Comparison of ENCODE assay signal across 1 cellular context in the genomic region with DNA sequence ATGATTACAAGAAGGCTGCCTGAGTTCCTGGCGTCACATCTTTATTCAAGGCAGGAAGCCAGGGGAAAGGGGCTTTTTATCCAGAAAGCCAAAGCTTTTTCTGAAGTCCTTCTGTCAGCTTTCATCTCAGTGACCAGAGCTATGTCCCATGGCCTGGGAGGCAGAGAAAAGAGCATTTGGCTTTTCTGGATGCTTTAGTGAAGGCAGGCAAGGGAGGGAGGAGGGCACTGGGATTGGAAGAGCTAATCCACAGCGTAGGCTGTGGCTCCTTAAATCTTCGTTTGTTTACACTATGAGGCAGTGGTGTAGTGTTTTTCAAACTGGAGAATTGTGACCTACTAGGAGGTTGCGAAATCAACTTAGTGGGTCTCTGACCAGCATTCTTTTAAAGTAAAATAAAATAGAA.
TF ChIP-seq lines count a peak whose summit lies in the region.

No MANE protein-coding gene starts in this region.

TF ChIP-seq in GM23338, 12 proteins besides CTCF, POLR2A, EP300 and RAD21 (continued from another document):
- TF ChIP-seq, protein P1, sequence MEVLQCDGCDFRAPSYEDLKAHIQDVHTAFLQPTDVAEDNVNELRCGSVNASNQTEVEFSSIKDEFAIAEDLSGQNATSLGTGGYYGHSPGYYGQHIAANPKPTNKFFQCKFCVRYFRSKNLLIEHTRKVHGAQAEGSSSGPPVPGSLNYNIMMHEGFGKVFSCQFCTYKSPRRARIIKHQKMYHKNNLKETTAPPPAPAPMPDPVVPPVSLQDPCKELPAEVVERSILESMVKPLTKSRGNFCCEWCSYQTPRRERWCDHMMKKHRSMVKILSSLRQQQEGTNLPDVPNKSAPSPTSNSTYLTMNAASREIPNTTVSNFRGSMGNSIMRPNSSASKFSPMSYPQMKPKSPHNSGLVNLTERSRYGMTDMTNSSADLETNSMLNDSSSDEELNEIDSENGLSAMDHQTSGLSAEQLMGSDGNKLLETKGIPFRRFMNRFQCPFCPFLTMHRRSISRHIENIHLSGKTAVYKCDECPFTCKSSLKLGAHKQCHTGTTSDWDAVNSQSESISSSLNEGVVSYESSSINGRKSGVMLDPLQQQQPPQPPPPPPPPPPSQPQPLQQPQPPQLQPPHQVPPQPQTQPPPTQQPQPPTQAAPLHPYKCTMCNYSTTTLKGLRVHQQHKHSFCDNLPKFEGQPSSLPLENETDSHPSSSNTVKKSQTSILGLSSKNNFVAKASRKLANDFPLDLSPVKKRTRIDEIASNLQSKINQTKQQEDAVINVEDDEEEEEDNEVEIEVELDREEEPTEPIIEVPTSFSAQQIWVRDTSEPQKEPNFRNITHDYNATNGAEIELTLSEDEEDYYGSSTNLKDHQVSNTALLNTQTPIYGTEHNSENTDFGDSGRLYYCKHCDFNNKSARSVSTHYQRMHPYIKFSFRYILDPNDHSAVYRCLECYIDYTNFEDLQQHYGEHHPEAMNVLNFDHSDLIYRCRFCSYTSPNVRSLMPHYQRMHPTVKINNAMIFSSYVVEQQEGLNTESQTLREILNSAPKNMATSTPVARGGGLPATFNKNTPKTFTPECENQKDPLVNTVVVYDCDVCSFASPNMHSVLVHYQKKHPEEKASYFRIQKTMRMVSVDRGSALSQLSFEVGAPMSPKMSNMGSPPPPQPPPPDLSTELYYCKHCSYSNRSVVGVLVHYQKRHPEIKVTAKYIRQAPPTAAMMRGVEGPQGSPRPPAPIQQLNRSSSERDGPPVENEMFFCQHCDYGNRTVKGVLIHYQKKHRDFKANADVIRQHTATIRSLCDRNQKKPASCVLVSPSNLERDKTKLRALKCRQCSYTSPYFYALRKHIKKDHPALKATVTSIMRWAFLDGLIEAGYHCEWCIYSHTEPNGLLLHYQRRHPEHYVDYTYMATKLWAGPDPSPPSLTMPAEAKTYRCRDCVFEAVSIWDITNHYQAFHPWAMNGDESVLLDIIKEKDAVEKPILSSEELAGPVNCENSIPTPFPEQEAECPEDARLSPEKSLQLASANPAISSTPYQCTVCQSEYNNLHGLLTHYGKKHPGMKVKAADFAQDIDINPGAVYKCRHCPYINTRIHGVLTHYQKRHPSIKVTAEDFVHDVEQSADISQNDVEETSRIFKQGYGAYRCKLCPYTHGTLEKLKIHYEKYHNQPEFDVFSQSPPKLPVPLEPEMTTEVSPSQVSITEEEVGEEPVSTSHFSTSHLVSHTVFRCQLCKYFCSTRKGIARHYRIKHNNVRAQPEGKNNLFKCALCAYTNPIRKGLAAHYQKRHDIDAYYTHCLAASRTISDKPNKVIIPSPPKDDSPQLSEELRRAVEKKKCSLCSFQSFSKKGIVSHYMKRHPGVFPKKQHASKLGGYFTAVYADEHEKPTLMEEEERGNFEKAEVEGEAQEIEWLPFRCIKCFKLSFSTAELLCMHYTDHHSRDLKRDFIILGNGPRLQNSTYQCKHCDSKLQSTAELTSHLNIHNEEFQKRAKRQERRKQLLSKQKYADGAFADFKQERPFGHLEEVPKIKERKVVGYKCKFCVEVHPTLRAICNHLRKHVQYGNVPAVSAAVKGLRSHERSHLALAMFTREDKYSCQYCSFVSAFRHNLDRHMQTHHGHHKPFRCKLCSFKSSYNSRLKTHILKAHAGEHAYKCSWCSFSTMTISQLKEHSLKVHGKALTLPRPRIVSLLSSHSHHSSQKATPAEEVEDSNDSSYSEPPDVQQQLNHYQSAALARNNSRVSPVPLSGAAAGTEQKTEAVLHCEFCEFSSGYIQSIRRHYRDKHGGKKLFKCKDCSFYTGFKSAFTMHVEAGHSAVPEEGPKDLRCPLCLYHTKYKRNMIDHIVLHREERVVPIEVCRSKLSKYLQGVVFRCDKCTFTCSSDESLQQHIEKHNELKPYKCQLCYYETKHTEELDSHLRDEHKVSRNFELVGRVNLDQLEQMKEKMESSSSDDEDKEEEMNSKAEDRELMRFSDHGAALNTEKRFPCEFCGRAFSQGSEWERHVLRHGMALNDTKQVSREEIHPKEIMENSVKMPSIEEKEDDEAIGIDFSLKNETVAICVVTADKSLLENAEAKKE (CRISPR knock-in tag; IDR thresholded peaks at IDR 0.05), result no peak
- TF ChIP-seq NANOG (IDR thresholded peaks at IDR 0.05; ENCODE audit: borderline replicate concordance), result no peak
- TF ChIP-seq, protein P2, sequence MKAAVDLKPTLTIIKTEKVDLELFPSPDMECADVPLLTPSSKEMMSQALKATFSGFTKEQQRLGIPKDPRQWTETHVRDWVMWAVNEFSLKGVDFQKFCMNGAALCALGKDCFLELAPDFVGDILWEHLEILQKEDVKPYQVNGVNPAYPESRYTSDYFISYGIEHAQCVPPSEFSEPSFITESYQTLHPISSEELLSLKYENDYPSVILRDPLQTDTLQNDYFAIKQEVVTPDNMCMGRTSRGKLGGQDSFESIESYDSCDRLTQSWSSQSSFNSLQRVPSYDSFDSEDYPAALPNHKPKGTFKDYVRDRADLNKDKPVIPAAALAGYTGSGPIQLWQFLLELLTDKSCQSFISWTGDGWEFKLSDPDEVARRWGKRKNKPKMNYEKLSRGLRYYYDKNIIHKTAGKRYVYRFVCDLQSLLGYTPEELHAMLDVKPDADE (IDR thresholded peaks at IDR 0.05), result no peak
- no peak for TF ChIP-seq ZNF331 (CRISPR knock-in tag; IDR thresholded peaks at IDR 0.05; ENCODE audit: low read depth)
- no peak for TF ChIP-seq EZH2 (IDR thresholded peaks at IDR 0.05; ENCODE audit: low read depth, unreplicated experiment)
- TF ChIP-seq EZH2phosphoT487 (IDR thresholded peaks at IDR 0.05; ENCODE audit: unreplicated experiment), result no peak
- TF ChIP-seq STAT1 (IDR thresholded peaks at IDR 0.05; ENCODE audit: unreplicated experiment), result no peak
